In genomic region chr12:84508325-84508861, GRCh38 we compare ENCODE assay signal across 8 cellular contexts.
A peak's percentile ranks its signal among the peaks of the same experiment; 100 is the strongest.
DNase-seq lines count a peak whose midpoint lies in the region; ATAC-seq and TF ChIP-seq lines count a peak whose summit lies in the region.

No MANE protein-coding gene starts in this region.

- TF ChIP-seq CTCF in AG10803 (conservative IDR thresholded peaks at IDR 0.05; ENCODE audit: low read length): peak; percentile 84
- peak; percentile 37 for TF ChIP-seq CTCF in HL-60 (IDR thresholded peaks at IDR 0.05; ENCODE audit: insufficient read depth, low read length)

- no peak overlapping the region for H3K27ac Mint-ChIP-seq in activated T-cell treated with anti-CD3 and anti-CD28 coated beads, Interleukin-2, amount 50 U/mL, for 72 hours
- no peak overlapping the region for H3K27ac Mint-ChIP-seq in natural killer cell treated with Interleukin-12 subunit alpha and Interleukin-12 subunit beta and Interleukin-15 and Interleukin-18, amount 100 ng/mL, for 72 hours

- H3K4me1 Mint-ChIP-seq in activated T-cell treated with anti-CD3 and anti-CD28 coated beads, Interleukin-2, amount 50 U/mL, for 72 hours (ENCODE audit: low read depth): no peaks in the 10 kb centered on the region
- H3K4me1 Mint-ChIP-seq in natural killer cell treated with Interleukin-12 subunit alpha and Interleukin-12 subunit beta and Interleukin-15 and Interleukin-18, amount 100 ng/mL, for 72 hours (ENCODE audit: low read depth in 2 of 2): peaks cover 0 to 7% of the 10 kb centered on the region in 2 donors

- H3K27ac ChIP-seq in HL-60 (replicated peaks): no peak overlapping the region

- no peak overlapping the region for H3K4me3 Mint-ChIP-seq in activated T-cell treated with anti-CD3 and anti-CD28 coated beads, Interleukin-2, amount 50 U/mL, for 72 hours
- no peak overlapping the region for H3K4me3 Mint-ChIP-seq in natural killer cell treated with Interleukin-12 subunit alpha and Interleukin-12 subunit beta and Interleukin-15 and Interleukin-18, amount 100 ng/mL, for 72 hours

- ATAC-seq in GM21360 (IDR thresholded peaks at IDR 0.05; ENCODE audit: unreplicated experiment): peak; percentile 85
- ATAC-seq in activated T-cell treated with anti-CD3 and anti-CD28 coated beads, Interleukin-2, amount 50 U/mL, for 72 hours (replicated peaks in 1 of 2): no peak
- ATAC-seq in natural killer cell treated with Interleukin-12 subunit alpha and Interleukin-12 subunit beta and Interleukin-15 and Interleukin-18, amount 100 ng/mL, for 72 hours: no peak

- H3K27me3 Mint-ChIP-seq in activated T-cell treated with anti-CD3 and anti-CD28 coated beads, Interleukin-2, amount 50 U/mL, for 72 hours (ENCODE audit: low read depth): no peaks in the 10 kb centered on the region
- no peaks in the 10 kb centered on the region for H3K27me3 Mint-ChIP-seq in natural killer cell treated with Interleukin-12 subunit alpha and Interleukin-12 subunit beta and Interleukin-15 and Interleukin-18, amount 100 ng/mL, for 72 hours

- H3K4me3 ChIP-seq in AG10803 (ENCODE audit: low read length): peak overlapping the region; percentile 10; the same call in 1 of the 2 replicates
- no peak overlapping the region for H3K4me3 ChIP-seq in HL-60 (replicated peaks; ENCODE audit: insufficient read depth, low read length)

- H3K36me3 Mint-ChIP-seq in activated T-cell treated with anti-CD3 and anti-CD28 coated beads, Interleukin-2, amount 50 U/mL, for 72 hours (ENCODE audit: insufficient read depth in 2 of 2): no peaks in the 10 kb centered on the region
- H3K36me3 Mint-ChIP-seq in natural killer cell treated with Interleukin-12 subunit alpha and Interleukin-12 subunit beta and Interleukin-15 and Interleukin-18, amount 100 ng/mL, for 72 hours: peaks cover 5% of the 10 kb centered on the region

- DNase-seq in AG10803 (ENCODE audit: low read depth) (peak; percentile 89), HL-60 (ENCODE audit: low read depth in 1 of 2, low spot score in 1 of 2) (no peak), SKM-1 (lab: John Stamatoyannopoulos, UW; ENCODE audit: unreplicated experiment) (peak; percentile 8), iris pigment epithelial cell (ENCODE audit: low read depth) (peak; percentile 77)
- no peak for DNase-seq in activated T-cell treated with anti-CD3 and anti-CD28 coated beads, Interleukin-2, amount 50 U/mL, for 72 hours
- DNase-seq in natural killer cell treated with Interleukin-12 subunit alpha and Interleukin-12 subunit beta and Interleukin-15 and Interleukin-18, amount 100 ng/mL, for 72 hours (ENCODE audit: low spot score): no peak
- DNase-seq in stimulated activated naive CD4-positive, alpha-beta T cell treated with Interleukin-2 at 50 U/mL for 16 hours (lab: John Stamatoyannopoulos, UW): no peak

- H3K9me3 Mint-ChIP-seq in activated T-cell treated with anti-CD3 and anti-CD28 coated beads, Interleukin-2, amount 50 U/mL, for 72 hours: peaks cover 0 to 1% of the 10 kb centered on the region in 2 donors
- peaks cover 7% of the 10 kb centered on the region for H3K9me3 Mint-ChIP-seq in natural killer cell treated with Interleukin-12 subunit alpha and Interleukin-12 subunit beta and Interleukin-15 and Interleukin-18, amount 100 ng/mL, for 72 hours

- no peaks in the 10 kb centered on the region for H3K27me3 ChIP-seq in HL-60 (ENCODE audit: insufficient read depth, poor library complexity, severe bottlenecking)

Comparison
In these comparisons a context has a peak if more than half of its experiments do, and no peak if none do; other contexts are left out.
1. DNase-seq: peak in AG10803 (single experiment), SKM-1 (single experiment) and iris pigment epithelial cell (single experiment); none in HL-60 (0 of 2), activated T-cell treated with anti-CD3 and anti-CD28 coated beads, Interleukin-2, amount 50 U/mL, for 72 hours (0 of 2), natural killer cell treated with Interleukin-12 subunit alpha and Interleukin-12 subunit beta and Interleukin-15 and Interleukin-18, amount 100 ng/mL, for 72 hours (single experiment) and stimulated activated naive CD4-positive, alpha-beta T cell treated with Interleukin-2 at 50 U/mL for 16 hours (single experiment).